Comparison of ENCODE assay signal across 2 cellular contexts in the genomic region with DNA sequence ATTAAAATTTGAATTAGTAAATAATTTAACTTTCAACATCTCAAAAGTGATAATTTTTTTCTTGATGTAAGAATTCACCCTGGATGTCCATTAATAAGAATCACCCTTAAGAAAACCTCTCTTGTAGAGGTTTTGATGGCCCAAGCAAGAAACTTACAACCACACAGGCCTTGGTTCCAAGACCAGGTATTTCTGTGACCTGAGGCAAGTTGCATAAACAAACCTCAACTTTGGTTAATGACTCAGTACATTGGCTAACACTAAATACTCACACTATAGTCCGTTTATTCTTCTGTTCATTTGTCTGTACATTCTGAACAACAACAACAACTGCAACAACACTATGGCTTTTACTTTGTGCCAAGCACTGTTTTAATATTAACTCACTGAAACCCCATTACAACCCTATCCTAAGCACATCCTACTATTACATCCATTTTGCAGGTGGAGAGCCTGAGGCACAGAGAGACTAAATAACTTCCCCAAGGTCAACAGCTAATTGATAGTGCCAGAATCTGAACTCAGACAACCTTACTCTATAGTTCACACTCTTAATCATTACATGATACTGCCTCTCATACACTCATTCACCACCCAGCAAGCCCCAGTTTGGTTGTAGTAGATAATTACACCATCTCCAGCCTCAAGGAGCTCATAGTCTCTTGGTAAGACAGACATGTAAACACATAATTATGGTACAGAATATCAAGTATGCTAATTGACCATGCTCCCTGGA.
TF ChIP-seq lines count a peak whose summit lies in the region.

No MANE protein-coding gene starts in this region.

TF ChIP-seq in IMR-90, 13 proteins besides CTCF, POLR2A, EP300 and RAD21:
- TF ChIP-seq CEBPB (IDR thresholded peaks at IDR 0.05; ENCODE audit: low read depth, low read length): peak; percentile 42; the same call in 1 of the 2 replicates
- TF ChIP-seq, protein P1, sequence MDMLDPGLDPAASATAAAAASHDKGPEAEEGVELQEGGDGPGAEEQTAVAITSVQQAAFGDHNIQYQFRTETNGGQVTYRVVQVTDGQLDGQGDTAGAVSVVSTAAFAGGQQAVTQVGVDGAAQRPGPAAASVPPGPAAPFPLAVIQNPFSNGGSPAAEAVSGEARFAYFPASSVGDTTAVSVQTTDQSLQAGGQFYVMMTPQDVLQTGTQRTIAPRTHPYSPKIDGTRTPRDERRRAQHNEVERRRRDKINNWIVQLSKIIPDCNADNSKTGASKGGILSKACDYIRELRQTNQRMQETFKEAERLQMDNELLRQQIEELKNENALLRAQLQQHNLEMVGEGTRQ (IDR thresholded peaks at IDR 0.05; ENCODE audit: low read depth, low read length): no peak

TF ChIP-seq in K562, 482 proteins besides CTCF, POLR2A, EP300 and RAD21:
- no peak for TF ChIP-seq MCM3 (IDR thresholded peaks at IDR 0.05)
- peak; percentile 23 for TF ChIP-seq RBM25 (IDR thresholded peaks at IDR 0.05; ENCODE audit: low read depth, low read length, severe bottlenecking)
